21 cellular contexts compared by ENCODE assay signal in the genomic region with DNA sequence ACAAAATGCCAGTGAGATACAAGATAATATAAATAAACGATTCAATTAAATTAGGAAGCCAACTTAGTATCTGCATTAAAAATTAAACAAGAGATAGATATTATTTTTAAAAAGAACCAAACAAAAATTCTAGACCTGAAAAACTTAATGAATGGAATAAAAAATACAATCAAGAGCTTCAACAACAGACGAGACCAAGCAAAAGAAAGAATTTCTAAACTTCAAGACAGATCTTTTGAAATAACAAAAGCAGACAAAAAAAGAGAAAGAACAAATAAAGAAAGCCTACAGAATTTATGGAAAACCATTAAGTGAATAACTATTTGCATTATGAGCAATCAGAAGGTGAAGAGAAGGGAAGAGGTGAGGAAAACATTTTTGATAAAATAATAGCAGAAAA.
DNase-seq lines count a peak whose midpoint lies in the region; ATAC-seq, FAIRE-seq and TF ChIP-seq lines count a peak whose summit lies in the region.
"Had no signal": no experiment of that assay in that cellular context is flagged by ENCODE, and none has a peak within 500 bp of the region (broad histone marks: within the 10 kb centered on the region; RNA-seq: fewer than 3 reads in every experiment).

No MANE protein-coding gene starts in this region.

- H3K4me1 ChIP-seq in HEK293 (ENCODE audit: control insufficient read depth, insufficient read depth, low read length), result no peaks in the 10 kb centered on the region
- no peaks in the 10 kb centered on the region for H3K4me1 ChIP-seq in K562 (replicated peaks in 1 of 2; ENCODE audit: control insufficient read depth in 2 of 2, insufficient read depth in 2 of 2, low read length in 2 of 2)
- H3K4me1 ChIP-seq in right atrium auricular region, result no peaks in the 10 kb centered on the region
- H3K4me1 ChIP-seq: BE2C, BLaER1 had no signal

- H2AFZ ChIP-seq in K562 (ENCODE audit: low read depth, low read length), result no peak overlapping the region

- TF ChIP-seq RAD21 in K562 (CRISPR knock-in tag; conservative IDR thresholded peaks at IDR 0.05 in 1 of 2, IDR thresholded peaks at IDR 0.05 in 1 of 2), result no peak

- no peaks in the 10 kb centered on the region for H3K9me3 ChIP-seq in HEK293 (ENCODE audit: control insufficient read depth, insufficient read depth, low read depth, low read length)
- H3K9me3 ChIP-seq in K562 (replicated peaks; ENCODE audit: control insufficient read depth, insufficient read depth, low read depth, low read length), result no peaks in the 10 kb centered on the region
- H3K9me3 ChIP-seq in right atrium auricular region, result peaks cover 0 to 39% of the 10 kb centered on the region in 2 donors
- H3K9me3 ChIP-seq: BE2C had no signal

- no peaks in the 10 kb centered on the region for H3K27me3 ChIP-seq in K562 (ENCODE audit: control insufficient read depth in 2 of 2, insufficient read depth in 2 of 2, low read length in 2 of 2)
- H3K27me3 ChIP-seq in right atrium auricular region, result no peaks in the 10 kb centered on the region
- H3K27me3 ChIP-seq: BE2C, BLaER1 had no signal

- H3K9ac ChIP-seq in K562 (ENCODE audit: insufficient read depth in 1 of 2, low read depth in 2 of 2, low read length in 2 of 2), result no peak overlapping the region
- H3K9ac ChIP-seq: BLaER1 had no signal

- no peak for TF ChIP-seq POLR2A in K562 (conservative IDR thresholded peaks at IDR 0.05)

- intact Hi-C loops in K562 (cut with micrococcal nuclease) (no loop called here), posterior vena cava (cut with DNase I) (no loop called here)

- BruUV-seq in K562 (replicated peaks; lab: Mats Ljungman, UMichigan), result no TSS peak

- TF ChIP-seq CTCF in HEK293 (tag by site-specific recombination; IDR thresholded peaks at IDR 0.05), result no peak
- no peak for TF ChIP-seq CTCF in K562 (IDR thresholded peaks at IDR 0.05 in 2 of 3, conservative IDR thresholded peaks at IDR 0.05 in 1 of 3; ENCODE audit: insufficient read depth in 2 of 3, low read depth in 1 of 3, low read length in 3 of 3)
- no peak for TF ChIP-seq CTCF in right atrium auricular region (IDR thresholded peaks at IDR 0.05)

- H3K4me2 ChIP-seq in K562 (ENCODE audit: insufficient read depth, low read length), result no peak overlapping the region
- H3K4me2 ChIP-seq: BLaER1 had no signal

- WGBS in K562 (ENCODE audit: insufficient coverage, low coverage, missing lambda C conversion rate), result 4% methylated on average over 2 of the region's 2 CpGs

- H3K4me3 ChIP-seq in HEK293 (ENCODE audit: low read depth, low read length), result no peak overlapping the region
- H3K4me3 ChIP-seq in K562, result no peak overlapping the region
- no peak overlapping the region for H3K4me3 ChIP-seq in right atrium auricular region
- H3K4me3 ChIP-seq: BLaER1 had no signal

- no peaks in the 10 kb centered on the region for H3K79me2 ChIP-seq in K562 (ENCODE audit: control insufficient read depth, insufficient read depth, low read length)

- H3K36me3 ChIP-seq in HEK293 (ENCODE audit: control insufficient read depth in 2 of 2, insufficient read depth in 1 of 2, low read length in 2 of 2), result no peaks in the 10 kb centered on the region
- no peaks in the 10 kb centered on the region for H3K36me3 ChIP-seq in K562 (ENCODE audit: control insufficient read depth, insufficient read depth, low read length)
- no peaks in the 10 kb centered on the region for H3K36me3 ChIP-seq in right atrium auricular region
- H3K36me3 ChIP-seq: BE2C, BLaER1 had no signal

- H4K20me1 ChIP-seq in K562 (replicated peaks; ENCODE audit: control insufficient read depth, insufficient read depth, low read length), result no peaks in the 10 kb centered on the region
- H4K20me1 ChIP-seq: BLaER1 had no signal

- CTCF ChIA-PET in HEK293 (lab: Yijun Ruan, JAX) (no interaction called here), K562 (lab: Yijun Ruan, JAX; ENCODE audit: low intra/inter-chr PET ratio) (no interaction called here)

- H3K9me1 ChIP-seq in K562 (ENCODE audit: control insufficient read depth, insufficient read depth, low read length), result no peaks in the 10 kb centered on the region

- in situ Hi-C loops in Caki2 (cut with HindIII; ENCODE audit: low pct_unique_long_range_greater_than_20kb, low sequenced_read_pairs), result no loop called here
- in situ Hi-C loops in K562 (cut with MboI), result no loop called here

- no peak overlapping the region for H3K27ac ChIP-seq in HEK293 (ENCODE audit: extremely low read depth, low read depth, low read length)
- H3K27ac ChIP-seq in K562 (ENCODE audit: extremely low read depth, low read depth, low read length), result no peak overlapping the region
- no peak overlapping the region for H3K27ac ChIP-seq in right atrium auricular region
- H3K27ac ChIP-seq: BLaER1 had no signal

- no peak for ATAC-seq in K562

- no peak for TF ChIP-seq EP300 in K562 (IDR thresholded peaks at IDR 0.05; ENCODE audit: low read length)

- POLR2A ChIA-PET in HEK293 (lab: Yijun Ruan, JAX), result no interaction called here
- POLR2A ChIA-PET in K562 (lab: Yijun Ruan, JAX), result no interaction called here

- DNase-seq in Caki2 (ENCODE audit: low read depth), result peak; percentile 16
- DNase-seq in K562 (ENCODE audit: extremely low read depth in 1 of 4, low spot score in 3 of 4), result no peak
- no peak for DNase-seq in right atrium auricular region (ENCODE audit: low spot score)
- DNase-seq in posterior vena cava (ENCODE audit: low spot score), result no peak
- DNase-seq: 8988T; ACHN; BE2C; C1 segment of cervical spinal cord; Calu3; CD4-positive, CD25-positive, alpha-beta regulatory T cell; CD8-positive, alpha-beta memory T cell; COR-L47; DMS79 treated with DMSO at 0.1 percent for 48 hours; GF-D8 had no signal

- no peak for FAIRE-seq in K562 (lab: Jason Lieb, UNC)
- FAIRE-seq: A204.1, D721Med, G401.6, GM12891, GM19239 had no signal

TF ChIP-seq in HEK293, 187 proteins besides CTCF, POLR2A, EP300 and RAD21 (continues in another document):
- TF ChIP-seq ZNF501 (tag by site-specific recombination; IDR thresholded peaks at IDR 0.05), result no peak
- TF ChIP-seq, protein P1, sequence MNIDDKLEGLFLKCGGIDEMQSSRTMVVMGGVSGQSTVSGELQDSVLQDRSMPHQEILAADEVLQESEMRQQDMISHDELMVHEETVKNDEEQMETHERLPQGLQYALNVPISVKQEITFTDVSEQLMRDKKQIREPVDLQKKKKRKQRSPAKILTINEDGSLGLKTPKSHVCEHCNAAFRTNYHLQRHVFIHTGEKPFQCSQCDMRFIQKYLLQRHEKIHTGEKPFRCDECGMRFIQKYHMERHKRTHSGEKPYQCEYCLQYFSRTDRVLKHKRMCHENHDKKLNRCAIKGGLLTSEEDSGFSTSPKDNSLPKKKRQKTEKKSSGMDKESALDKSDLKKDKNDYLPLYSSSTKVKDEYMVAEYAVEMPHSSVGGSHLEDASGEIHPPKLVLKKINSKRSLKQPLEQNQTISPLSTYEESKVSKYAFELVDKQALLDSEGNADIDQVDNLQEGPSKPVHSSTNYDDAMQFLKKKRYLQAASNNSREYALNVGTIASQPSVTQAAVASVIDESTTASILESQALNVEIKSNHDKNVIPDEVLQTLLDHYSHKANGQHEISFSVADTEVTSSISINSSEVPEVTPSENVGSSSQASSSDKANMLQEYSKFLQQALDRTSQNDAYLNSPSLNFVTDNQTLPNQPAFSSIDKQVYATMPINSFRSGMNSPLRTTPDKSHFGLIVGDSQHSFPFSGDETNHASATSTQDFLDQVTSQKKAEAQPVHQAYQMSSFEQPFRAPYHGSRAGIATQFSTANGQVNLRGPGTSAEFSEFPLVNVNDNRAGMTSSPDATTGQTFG (tag by site-specific recombination; IDR thresholded peaks at IDR 0.05; ENCODE audit: borderline replicate concordance), result no peak

TF ChIP-seq in K562, 482 proteins besides CTCF, POLR2A, EP300 and RAD21:
- TF ChIP-seq TRIM24 (IDR thresholded peaks at IDR 0.05) (peak in 1 of 2 experiments; percentile 27; a peak in 1 of 4 replicates), BRF2 (IDR thresholded peaks at IDR 0.05; ENCODE audit: borderline replicate concordance, insufficient read depth, insufficient read length) (no peak), CBX5 (IDR thresholded peaks at IDR 0.05; ENCODE audit: borderline replicate concordance, low read depth) (0 out of 2 replicates have a peak, but pooled peaks have one; percentile 51), HLTF (IDR thresholded peaks at IDR 0.05) (peak; percentile 91; the same call in 1 of the 2 replicates), TRIM28 (IDR thresholded peaks at IDR 0.05) (peak; percentile 86; the same call in 1 of the 2 replicates)
